Comparison of ENCODE assay signal across 1 cellular context in the genomic region with DNA sequence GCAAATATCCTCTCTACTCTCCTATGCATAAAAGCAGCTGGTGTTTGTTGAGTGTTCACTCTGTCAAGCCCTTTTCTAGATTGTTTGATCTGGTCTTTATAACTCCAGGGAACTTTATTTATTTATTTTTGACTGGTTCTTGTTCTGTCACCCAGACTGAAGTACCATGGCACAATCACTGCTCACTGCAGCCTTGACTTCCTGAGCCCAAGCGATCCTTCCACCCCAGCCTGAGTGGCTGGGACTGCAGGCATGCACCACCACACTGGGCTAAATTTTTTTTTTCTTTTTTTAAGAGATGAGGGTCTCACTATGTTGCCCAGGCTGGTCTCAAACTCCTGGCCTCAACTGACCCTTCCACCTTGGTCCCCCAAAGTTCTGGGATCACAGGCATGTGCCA.
TF ChIP-seq lines count a peak whose summit lies in the region.

No MANE protein-coding gene starts in this region.

TF ChIP-seq in HepG2, 621 proteins besides CTCF, POLR2A, EP300 and RAD21:
- TF ChIP-seq, protein P1, sequence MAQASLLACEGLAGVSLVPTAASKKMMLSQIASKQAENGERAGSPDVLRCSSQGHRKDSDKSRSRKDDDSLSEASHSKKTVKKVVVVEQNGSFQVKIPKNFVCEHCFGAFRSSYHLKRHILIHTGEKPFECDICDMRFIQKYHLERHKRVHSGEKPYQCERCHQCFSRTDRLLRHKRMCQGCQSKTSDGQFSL (CRISPR knock-in tag; IDR thresholded peaks at IDR 0.05) = no peak
- TF ChIP-seq PHB2 (IDR thresholded peaks at IDR 0.05; ENCODE audit: partially characterized antibody) = no peak
- TF ChIP-seq ZEB1 (IDR thresholded peaks at IDR 0.05; ENCODE audit: insufficient replicate concordance, low read depth) = no peak
- no peak for TF ChIP-seq CENPX (CRISPR knock-in tag; IDR thresholded peaks at IDR 0.05)
- TF ChIP-seq, protein P2, sequence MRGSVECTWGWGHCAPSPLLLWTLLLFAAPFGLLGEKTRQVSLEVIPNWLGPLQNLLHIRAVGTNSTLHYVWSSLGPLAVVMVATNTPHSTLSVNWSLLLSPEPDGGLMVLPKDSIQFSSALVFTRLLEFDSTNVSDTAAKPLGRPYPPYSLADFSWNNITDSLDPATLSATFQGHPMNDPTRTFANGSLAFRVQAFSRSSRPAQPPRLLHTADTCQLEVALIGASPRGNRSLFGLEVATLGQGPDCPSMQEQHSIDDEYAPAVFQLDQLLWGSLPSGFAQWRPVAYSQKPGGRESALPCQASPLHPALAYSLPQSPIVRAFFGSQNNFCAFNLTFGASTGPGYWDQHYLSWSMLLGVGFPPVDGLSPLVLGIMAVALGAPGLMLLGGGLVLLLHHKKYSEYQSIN (CRISPR knock-in tag; IDR thresholded peaks at IDR 0.05; ENCODE audit: borderline replicate concordance) = no peak
- TF ChIP-seq, protein P3, sequence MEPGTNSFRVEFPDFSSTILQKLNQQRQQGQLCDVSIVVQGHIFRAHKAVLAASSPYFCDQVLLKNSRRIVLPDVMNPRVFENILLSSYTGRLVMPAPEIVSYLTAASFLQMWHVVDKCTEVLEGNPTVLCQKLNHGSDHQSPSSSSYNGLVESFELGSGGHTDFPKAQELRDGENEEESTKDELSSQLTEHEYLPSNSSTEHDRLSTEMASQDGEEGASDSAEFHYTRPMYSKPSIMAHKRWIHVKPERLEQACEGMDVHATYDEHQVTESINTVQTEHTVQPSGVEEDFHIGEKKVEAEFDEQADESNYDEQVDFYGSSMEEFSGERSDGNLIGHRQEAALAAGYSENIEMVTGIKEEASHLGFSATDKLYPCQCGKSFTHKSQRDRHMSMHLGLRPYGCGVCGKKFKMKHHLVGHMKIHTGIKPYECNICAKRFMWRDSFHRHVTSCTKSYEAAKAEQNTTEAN (CRISPR knock-in tag; conservative IDR thresholded peaks at IDR 0.05) = no peak
- TF ChIP-seq, protein P4, sequence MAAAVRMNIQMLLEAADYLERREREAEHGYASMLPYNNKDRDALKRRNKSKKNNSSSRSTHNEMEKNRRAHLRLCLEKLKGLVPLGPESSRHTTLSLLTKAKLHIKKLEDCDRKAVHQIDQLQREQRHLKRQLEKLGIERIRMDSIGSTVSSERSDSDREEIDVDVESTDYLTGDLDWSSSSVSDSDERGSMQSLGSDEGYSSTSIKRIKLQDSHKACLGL (CRISPR knock-in tag; IDR thresholded peaks at IDR 0.05) = no peak
- no peak for TF ChIP-seq PTBP1 (IDR thresholded peaks at IDR 0.05; ENCODE audit: low read depth, low read length, poor library complexity, severe bottlenecking)
